ENCODE assay signal across 8 cellular contexts in genomic region chr13:48975101-48975925, GRCh38. TPM values are rescaled to one million over a fixed set of nuclear protein-coding genes. Genes with fewer than 3 reads are reported as not detected.
DNase-seq lines count a peak whose midpoint lies in the region; ATAC-seq and TF ChIP-seq lines count a peak whose summit lies in the region.

FNDC3A (plus strand) TSS chr13:48975912; CDS start chr13:49006191, 30,279 bp downstream.

- POLR2A ChIA-PET in T-cell (lab: Charles Lee), result interaction anchor here in 1 of 2 donors (0.6 to 1.5 kb wide), 7 partner anchors 13 to 754 kb away, joined by 3 to 9 read pairs (median 3); partner anchors contain the start of gene RCBTB2

- H3K36me3 Mint-ChIP-seq in T-cell, result peaks cover 17% of the 10 kb centered on the region

- H3K9ac ChIP-seq in DND-41 (ENCODE audit: low read depth, low read length) (peak within 1 kb of the TSS; percentile 80), KMS-11 (peak within 1 kb of the TSS; percentile 92), iPS-18a (ENCODE audit: low read length) (peak within 1 kb of the TSS; percentile 88)

- H3K27ac Mint-ChIP-seq in T-cell, result peak within 1 kb of the TSS; percentile 98

- DNase-seq in DND-41 (peak; percentile 74), T-cell (peak in 30 of 34 experiments; percentile 33 to 78 (median 55)), brain pericyte (ENCODE audit: low read depth, low spot score) (peak; percentile 24), skeletal muscle cell (ENCODE audit: low read depth) (no peak), inferior parietal cortex (ENCODE audit: extremely low spot score) (no peak)

- CTCF ChIA-PET in T-cell (lab: Charles Lee), result interaction anchor here (0.6 to 1.5 kb wide), 3 partner anchors 12 to 171 kb away, joined by 3 to 6 read pairs (median 5); no protein-coding TSS in a partner anchor

- H3K27ac ChIP-seq in DND-41 (ENCODE audit: low read length) (peak within 1 kb of the TSS; percentile 93), KMS-11 (peak within 1 kb of the TSS; percentile 97), iPS-18a (ENCODE audit: low read length) (peak within 1 kb of the TSS; percentile 69)

- H3K27me3 Mint-ChIP-seq in T-cell, result peaks cover 0 to 4% of the 10 kb centered on the region in 2 donors

- H3K4me2 ChIP-seq in DND-41 (ENCODE audit: insufficient read depth, low read length), result peak within 1 kb of the TSS; percentile 77
- peak within 1 kb of the TSS; percentile 92 for H3K4me2 ChIP-seq in KMS-11

- ATAC-seq in DND-41 (ENCODE audit: insufficient read depth, low read depth), result peak; percentile 39
- ATAC-seq in GM21390 (IDR thresholded peaks at IDR 0.05; ENCODE audit: unreplicated experiment), result peak; percentile 22
- ATAC-seq in T-cell (replicated peaks in 1 of 4), result peak; percentile 32 to 44 (median 36)

- H4K20me1 ChIP-seq in DND-41 (ENCODE audit: insufficient read depth, low read length) (peaks cover 7% of the 10 kb centered on the region; the same call in 1 of the 2 replicates), KMS-11 (ENCODE audit: insufficient read depth) (no peaks in the 10 kb centered on the region)

- H3K9me3 ChIP-seq in DND-41 (ENCODE audit: insufficient read depth, low read length, severe bottlenecking), result no peaks in the 10 kb centered on the region
- H3K9me3 ChIP-seq in iPS-18a (ENCODE audit: control insufficient read depth, low read depth, low read length), result no peaks in the 10 kb centered on the region

- H3K36me3 ChIP-seq in DND-41 (ENCODE audit: insufficient read depth, low read length) (no peaks in the 10 kb centered on the region), KMS-11 (ENCODE audit: insufficient read depth) (no peaks in the 10 kb centered on the region), iPS-18a (ENCODE audit: control insufficient read depth, low read depth, low read length) (no peaks in the 10 kb centered on the region)

- peaks cover 38 to 43% (median 43%) of the 10 kb centered on the region in 3 donors for H3K4me1 Mint-ChIP-seq in T-cell

- TF ChIP-seq CTCF in DND-41 (IDR thresholded peaks at IDR 0.05; ENCODE audit: borderline replicate concordance, extremely low read depth, low read length, poor library complexity, severe bottlenecking) (peak; percentile 7), KMS-11 (conservative IDR thresholded peaks at IDR 0.05; ENCODE audit: low read depth, low read length) (no peak)

- peak within 1 kb of the TSS; percentile 95 for H2AFZ ChIP-seq in DND-41 (ENCODE audit: low read depth, low read length)
- peak within 1 kb of the TSS; percentile 57 for H2AFZ ChIP-seq in KMS-11 (ENCODE audit: low read depth)

- peak within 1 kb of the TSS; percentile 71 to 86 for H3K4me3 ChIP-seq in DND-41 (ENCODE audit: low read depth in 1 of 2, low read length in 2 of 2)
- H3K4me3 ChIP-seq in KMS-11 (IDR thresholded peaks at IDR 0.05; ENCODE audit: insufficient read depth, low read depth, low read length), result no peak within 1 kb of the TSS
- peak within 1 kb of the TSS; percentile 97 for H3K4me3 ChIP-seq in iPS-18a (ENCODE audit: low read length)
- peak within 1 kb of the TSS; percentile 83 for H3K4me3 ChIP-seq in skeletal muscle cell (ENCODE audit: low read depth, low read length)

- H3K4me1 ChIP-seq in DND-41 (ENCODE audit: insufficient read depth, low read length) (peaks cover 46% of the 10 kb centered on the region), KMS-11 (ENCODE audit: low read depth, poor library complexity, severe bottlenecking) (peaks cover 5% of the 10 kb centered on the region), iPS-18a (ENCODE audit: control insufficient read depth, low read depth, low read length) (peaks cover 41% of the 10 kb centered on the region)

- peaks cover 47% of the 10 kb centered on the region for H3K79me2 ChIP-seq in DND-41 (ENCODE audit: insufficient read depth, low read length)
- H3K79me2 ChIP-seq in KMS-11 (ENCODE audit: insufficient read depth, low read depth), result peaks cover 36% of the 10 kb centered on the region

- H3K9me3 Mint-ChIP-seq in T-cell, result peaks cover 12 to 28% (median 14%) of the 10 kb centered on the region in 3 donors

- H3K4me3 Mint-ChIP-seq in T-cell, result peak within 1 kb of the TSS; percentile 93 to 98 (median 97)

- H3K27me3 ChIP-seq in DND-41 (ENCODE audit: insufficient read depth, low read length, poor library complexity) (no peaks in the 10 kb centered on the region), KMS-11 (ENCODE audit: insufficient read depth, low read depth) (no peaks in the 10 kb centered on the region), iPS-18a (ENCODE audit: control insufficient read depth, insufficient read depth, low read length) (peaks cover 8% of the 10 kb centered on the region)

RNA-seq across cellular contexts. Expression of gene FNDC3A, which starts in this region (rescaled TPM):
- 10 to 100 TPM; 29.7 to 44.4 (median 32.0) TPM for total RNA-seq in T-cell

Comparison
In these comparisons a context has a peak if more than half of its experiments do, and no peak if none do; other contexts are left out.
1. DNase-seq: peak in DND-41 (single experiment), T-cell (30 of 34) and brain pericyte (single experiment); none in skeletal muscle cell (single experiment) and inferior parietal cortex (single experiment).
2. Peak in every context shown above with its lines, with median percentiles within 50 percentile points of each other: ATAC-seq, H3K27ac ChIP-seq and H3K9ac ChIP-seq.